ENCODE assay signal across 18 cellular contexts in the genomic region with DNA sequence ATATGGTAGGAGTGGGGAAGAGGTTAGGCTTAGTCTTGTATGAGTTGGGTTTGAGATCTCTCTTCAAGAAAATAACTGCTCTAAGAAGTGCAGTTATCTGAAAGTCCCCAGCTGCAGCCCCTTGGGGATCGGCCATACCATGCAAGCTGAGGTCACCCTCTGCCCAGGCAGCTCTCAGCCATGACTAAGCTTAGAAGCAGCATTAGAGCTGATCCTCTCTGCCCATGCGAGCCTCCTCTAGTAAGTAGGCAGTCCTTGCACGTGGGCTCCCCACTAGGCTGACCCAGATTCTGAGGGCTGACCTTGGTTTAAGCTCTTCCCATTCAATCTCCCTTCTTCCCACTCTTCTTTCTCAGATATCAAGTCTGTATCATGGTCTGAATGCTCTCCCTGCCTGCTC.
A peak's percentile ranks its signal among the peaks of the same experiment; 100 is the strongest.
DNase-seq lines count a peak whose midpoint lies in the region; ATAC-seq, FAIRE-seq and TF ChIP-seq lines count a peak whose summit lies in the region.
"Had no signal": no experiment of that assay in that cellular context is flagged by ENCODE, and none has a peak within 500 bp of the region (broad histone marks: within the 10 kb centered on the region; RNA-seq: fewer than 3 reads in every experiment).

No MANE protein-coding gene starts in this region.

- DNase-seq in T1000 (lab: John Stamatoyannopoulos, UW) (peak; percentile 81), fibroblast of peridontal ligament (ENCODE audit: extremely low read depth) (peak; percentile 73), urothelium cell line (ENCODE audit: low spot score) (peak; percentile 51), natural killer cell (no peak), upper lobe of left lung (no peak)
- DNase-seq: activated CD8-positive, alpha-beta T cell treated with anti-CD3 and anti-CD28 coated beads for 36 hours; amygdala; CD4-positive, alpha-beta memory T cell; KBM-7; mucosa of descending colon; NCI-H1930; NCI-H748 treated with DMSO at 0.1 percent for 48 hours; stimulated activated naive B cell treated with anti-CD40 and anti-IgM and Interleukin-4, amounts not matched to agents 10 μg/mL and 1 μg/mL and 100 μg/mL, for 72 hours; uterus had no signal

- POLR2A ChIA-PET in HEK293 (lab: Yijun Ruan, JAX), result no interaction called here

- FAIRE-seq in urothelium cell line (lab: Jason Lieb, UNC), result no peak
- FAIRE-seq: frontal cortex had no signal

- WGBS in upper lobe of left lung, 2 donors, result 68 to 84% methylated on average over 3 of the region's 3 CpGs

- no peaks in the 10 kb centered on the region for H3K4me1 Mint-ChIP-seq in natural killer cell
- H3K4me1 Mint-ChIP-seq: CD4-positive, alpha-beta memory T cell; stimulated activated naive B cell treated with anti-CD40 and anti-IgM and Interleukin-4, amounts not matched to agents 10 μg/mL and 1 μg/mL and 100 μg/mL, for 72 hours had no signal

- H3K9me3 ChIP-seq in HEK293 (ENCODE audit: control insufficient read depth, insufficient read depth, low read depth, low read length) (no peaks in the 10 kb centered on the region), upper lobe of left lung (no peaks in the 10 kb centered on the region)
- H3K9me3 ChIP-seq: mucosa of descending colon, uterus had no signal

- no peak for TF ChIP-seq POLR2A in upper lobe of left lung (IDR thresholded peaks at IDR 0.05)

- no peaks in the 10 kb centered on the region for H3K27me3 Mint-ChIP-seq in natural killer cell (ENCODE audit: low read depth in 2 of 2)
- H3K27me3 Mint-ChIP-seq: activated CD8-positive, alpha-beta T cell treated with anti-CD3 and anti-CD28 coated beads for 36 hours; CD4-positive, alpha-beta memory T cell; stimulated activated naive B cell treated with anti-CD40 and anti-IgM and Interleukin-4, amounts not matched to agents 10 μg/mL and 1 μg/mL and 100 μg/mL, for 72 hours had no signal

- H3K36me3 ChIP-seq in HEK293 (ENCODE audit: control insufficient read depth in 2 of 2, insufficient read depth in 1 of 2, low read length in 2 of 2) (no peaks in the 10 kb centered on the region), upper lobe of left lung (no peaks in the 10 kb centered on the region)
- H3K36me3 ChIP-seq: uterus had no signal

- no peaks in the 10 kb centered on the region for H3K4me1 ChIP-seq in HEK293 (ENCODE audit: control insufficient read depth, insufficient read depth, low read length)
- H3K4me1 ChIP-seq in upper lobe of left lung, result no peaks in the 10 kb centered on the region
- H3K4me1 ChIP-seq: uterus had no signal

- H3K4me3 ChIP-seq in HEK293 (ENCODE audit: low read depth, low read length), result no peak overlapping the region
- H3K4me3 ChIP-seq in upper lobe of left lung, result no peak overlapping the region
- H3K4me3 ChIP-seq: mucosa of descending colon, uterus had no signal

- CTCF ChIA-PET in HEK293 (lab: Yijun Ruan, JAX), result interaction anchor here (1.2 kb wide), 1 partner anchor 9 kb away, joined by 3 read pairs; no protein-coding TSS in a partner anchor

- H3K4me3 Mint-ChIP-seq in natural killer cell, result no peak overlapping the region
- H3K4me3 Mint-ChIP-seq: activated CD8-positive, alpha-beta T cell treated with anti-CD3 and anti-CD28 coated beads for 36 hours; CD4-positive, alpha-beta memory T cell; stimulated activated naive B cell treated with anti-CD40 and anti-IgM and Interleukin-4, amounts not matched to agents 10 μg/mL and 1 μg/mL and 100 μg/mL, for 72 hours had no signal

- intact Hi-C loops in natural killer cell (cut with micrococcal nuclease), result no loop called here

- ATAC-seq in natural killer cell (no peak), upper lobe of left lung (ENCODE audit: low FRiP score in 2 of 2) (no peak), HG02763 (IDR thresholded peaks at IDR 0.05; ENCODE audit: unreplicated experiment) (no peak)
- ATAC-seq: activated CD8-positive, alpha-beta T cell treated with anti-CD3 and anti-CD28 coated beads for 36 hours; mucosa of descending colon; Right ventricle myocardium inferior had no signal

- no peak overlapping the region for H3K27ac ChIP-seq in HEK293 (ENCODE audit: extremely low read depth, low read depth, low read length)
- no peak overlapping the region for H3K27ac ChIP-seq in upper lobe of left lung
- H3K27ac ChIP-seq: uterus had no signal

- TF ChIP-seq EP300 in upper lobe of left lung (IDR thresholded peaks at IDR 0.05), result no peak

- no peaks in the 10 kb centered on the region for H3K36me3 Mint-ChIP-seq in natural killer cell
- H3K36me3 Mint-ChIP-seq: CD4-positive, alpha-beta memory T cell; stimulated activated naive B cell treated with anti-CD40 and anti-IgM and Interleukin-4, amounts not matched to agents 10 μg/mL and 1 μg/mL and 100 μg/mL, for 72 hours had no signal

- TF ChIP-seq CTCF in HEK293 (tag by site-specific recombination; IDR thresholded peaks at IDR 0.05), result no peak
- TF ChIP-seq CTCF in natural killer cell (IDR thresholded peaks at IDR 0.05), result no peak
- no peak for TF ChIP-seq CTCF in upper lobe of left lung (IDR thresholded peaks at IDR 0.05)

- H3K9me3 Mint-ChIP-seq in natural killer cell, result no peaks in the 10 kb centered on the region
- H3K9me3 Mint-ChIP-seq: activated CD8-positive, alpha-beta T cell treated with anti-CD3 and anti-CD28 coated beads for 36 hours; stimulated activated naive B cell treated with anti-CD40 and anti-IgM and Interleukin-4, amounts not matched to agents 10 μg/mL and 1 μg/mL and 100 μg/mL, for 72 hours had no signal

- no peak overlapping the region for H3K27ac Mint-ChIP-seq in natural killer cell
- H3K27ac Mint-ChIP-seq: activated CD8-positive, alpha-beta T cell treated with anti-CD3 and anti-CD28 coated beads for 36 hours; CD4-positive, alpha-beta memory T cell; stimulated activated naive B cell treated with anti-CD40 and anti-IgM and Interleukin-4, amounts not matched to agents 10 μg/mL and 1 μg/mL and 100 μg/mL, for 72 hours had no signal

- no peaks in the 10 kb centered on the region for H3K27me3 ChIP-seq in upper lobe of left lung
- H3K27me3 ChIP-seq: uterus had no signal

TF ChIP-seq in HEK293, 187 proteins besides CTCF, POLR2A, EP300 and RAD21 (continues in another document):
- TF ChIP-seq ZNF48 (tag by site-specific recombination; IDR thresholded peaks at IDR 0.05) (no peak), ZSCAN30 (tag by site-specific recombination; IDR thresholded peaks at IDR 0.05) (no peak), ZNF837 (tag by site-specific recombination; IDR thresholded peaks at IDR 0.05) (no peak), ZNF776 (tag by site-specific recombination; IDR thresholded peaks at IDR 0.05; ENCODE audit: borderline replicate concordance) (no peak), GLIS1 (tag by site-specific recombination; IDR thresholded peaks at IDR 0.05) (peak; percentile 51; the same call in 1 of the 2 replicates), ZNF394 (tag by site-specific recombination; IDR thresholded peaks at IDR 0.05; ENCODE audit: borderline replicate concordance) (peak; percentile 61; the same call in 1 of the 2 replicates), ZNF138 (tag by site-specific recombination; IDR thresholded peaks at IDR 0.05; ENCODE audit: borderline replicate concordance) (no peak), ZNF529 (tag by site-specific recombination; IDR thresholded peaks at IDR 0.05; ENCODE audit: insufficient replicate concordance) (no peak), ZNF670 (tag by site-specific recombination; IDR thresholded peaks at IDR 0.05; ENCODE audit: low read depth) (no peak), ZBTB17 (tag by site-specific recombination; IDR thresholded peaks at IDR 0.05) (peak; percentile 43; the same call in 1 of the 2 replicates), HOXC10 (CRISPR knock-in tag; IDR thresholded peaks at IDR 0.05) (no peak), ZNF366 (tag by site-specific recombination; conservative IDR thresholded peaks at IDR 0.05) (0 out of 2 replicates have a peak, but pooled peaks have one; percentile 22)
- TF ChIP-seq, protein P1, sequence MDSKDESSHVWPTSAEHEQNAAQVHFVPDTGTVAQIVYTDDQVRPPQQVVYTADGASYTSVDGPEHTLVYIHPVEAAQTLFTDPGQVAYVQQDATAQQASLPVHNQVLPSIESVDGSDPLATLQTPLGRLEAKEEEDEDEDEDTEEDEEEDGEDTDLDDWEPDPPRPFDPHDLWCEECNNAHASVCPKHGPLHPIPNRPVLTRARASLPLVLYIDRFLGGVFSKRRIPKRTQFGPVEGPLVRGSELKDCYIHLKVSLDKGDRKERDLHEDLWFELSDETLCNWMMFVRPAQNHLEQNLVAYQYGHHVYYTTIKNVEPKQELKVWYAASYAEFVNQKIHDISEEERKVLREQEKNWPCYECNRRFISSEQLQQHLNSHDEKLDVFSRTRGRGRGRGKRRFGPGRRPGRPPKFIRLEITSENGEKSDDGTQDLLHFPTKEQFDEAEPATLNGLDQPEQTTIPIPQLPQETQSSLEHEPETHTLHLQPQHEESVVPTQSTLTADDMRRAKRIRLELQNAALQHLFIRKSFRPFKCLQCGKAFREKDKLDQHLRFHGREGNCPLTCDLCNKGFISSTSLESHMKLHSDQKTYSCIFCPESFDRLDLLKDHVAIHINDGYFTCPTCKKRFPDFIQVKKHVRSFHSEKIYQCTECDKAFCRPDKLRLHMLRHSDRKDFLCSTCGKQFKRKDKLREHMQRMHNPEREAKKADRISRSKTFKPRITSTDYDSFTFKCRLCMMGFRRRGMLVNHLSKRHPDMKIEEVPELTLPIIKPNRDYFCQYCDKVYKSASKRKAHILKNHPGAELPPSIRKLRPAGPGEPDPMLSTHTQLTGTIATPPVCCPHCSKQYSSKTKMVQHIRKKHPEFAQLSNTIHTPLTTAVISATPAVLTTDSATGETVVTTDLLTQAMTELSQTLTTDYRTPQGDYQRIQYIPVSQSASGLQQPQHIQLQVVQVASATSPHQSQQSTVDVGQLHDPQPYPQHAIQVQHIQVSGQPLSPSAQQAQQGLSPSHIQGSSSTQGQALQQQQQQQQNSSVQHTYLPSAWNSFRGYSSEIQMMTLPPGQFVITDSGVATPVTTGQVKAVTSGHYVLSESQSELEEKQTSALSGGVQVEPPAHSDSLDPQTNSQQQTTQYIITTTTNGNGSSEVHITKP (tag by site-specific recombination; IDR thresholded peaks at IDR 0.05), result peak; percentile 27; the same call in 1 of the 2 replicates
- TF ChIP-seq, protein P2, sequence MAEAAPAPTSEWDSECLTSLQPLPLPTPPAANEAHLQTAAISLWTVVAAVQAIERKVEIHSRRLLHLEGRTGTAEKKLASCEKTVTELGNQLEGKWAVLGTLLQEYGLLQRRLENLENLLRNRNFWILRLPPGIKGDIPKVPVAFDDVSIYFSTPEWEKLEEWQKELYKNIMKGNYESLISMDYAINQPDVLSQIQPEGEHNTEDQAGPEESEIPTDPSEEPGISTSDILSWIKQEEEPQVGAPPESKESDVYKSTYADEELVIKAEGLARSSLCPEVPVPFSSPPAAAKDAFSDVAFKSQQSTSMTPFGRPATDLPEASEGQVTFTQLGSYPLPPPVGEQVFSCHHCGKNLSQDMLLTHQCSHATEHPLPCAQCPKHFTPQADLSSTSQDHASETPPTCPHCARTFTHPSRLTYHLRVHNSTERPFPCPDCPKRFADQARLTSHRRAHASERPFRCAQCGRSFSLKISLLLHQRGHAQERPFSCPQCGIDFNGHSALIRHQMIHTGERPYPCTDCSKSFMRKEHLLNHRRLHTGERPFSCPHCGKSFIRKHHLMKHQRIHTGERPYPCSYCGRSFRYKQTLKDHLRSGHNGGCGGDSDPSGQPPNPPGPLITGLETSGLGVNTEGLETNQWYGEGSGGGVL (tag by site-specific recombination; IDR thresholded peaks at IDR 0.05), result no peak

Comparison
In these comparisons a context has a peak if more than half of its experiments do, and no peak if none do; other contexts are left out.
1. DNase-seq: peak in T1000 (single experiment), fibroblast of peridontal ligament (single experiment) and urothelium cell line (single experiment); none in natural killer cell (single experiment) and upper lobe of left lung (0 of 2).